In the genomic region with DNA sequence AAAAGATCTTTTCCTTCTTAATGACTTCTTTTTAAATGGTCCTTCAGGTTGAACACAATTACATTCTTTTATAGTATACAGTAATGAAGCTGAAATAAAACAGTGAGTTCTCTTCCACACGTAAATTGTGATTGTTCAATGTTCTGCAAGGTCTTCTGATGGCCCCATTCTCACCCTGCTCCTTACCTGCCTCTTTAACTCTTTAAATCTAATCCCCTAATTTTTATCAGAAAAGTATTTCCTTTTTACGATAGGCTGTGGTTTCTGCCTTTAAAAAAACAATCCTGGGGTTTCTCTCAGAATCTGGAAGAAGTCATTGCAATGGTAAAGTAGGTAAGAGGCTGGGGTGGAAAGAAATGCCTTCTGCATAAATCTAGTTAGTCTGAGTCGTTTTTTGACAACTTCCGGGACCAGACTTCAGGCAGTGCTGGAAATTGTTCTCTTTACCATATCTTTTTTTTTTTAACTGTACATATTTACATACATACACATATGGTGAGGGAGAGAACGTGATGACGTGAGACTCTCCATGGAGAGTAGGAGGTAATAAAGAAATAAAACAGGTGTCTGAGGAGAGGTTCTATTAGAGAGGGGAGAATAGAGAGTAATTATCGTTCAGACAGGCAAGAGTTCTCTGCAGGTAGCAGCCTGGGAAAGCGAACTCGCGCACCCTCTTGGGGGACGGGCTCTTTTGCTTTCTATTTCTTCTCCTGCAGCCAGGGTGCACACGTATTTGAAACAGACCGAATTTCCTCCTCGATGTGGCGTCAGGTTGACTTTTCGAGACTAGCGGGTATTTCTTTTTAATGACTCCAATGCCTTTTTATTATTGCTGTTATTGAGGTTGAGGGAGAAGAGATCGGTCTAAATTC, we compare ENCODE assay signal across 8 cellular contexts. TPM values are rescaled to one million over a fixed set of nuclear protein-coding genes. Genes with fewer than 3 reads are reported as not detected.
DNase-seq lines count a peak whose midpoint lies in the region; ATAC-seq, FAIRE-seq and TF ChIP-seq lines count a peak whose summit lies in the region.

A gene (plus strand): TSS at position 730 of the 872 bp plus-strand sequence. CDS start 467 bp downstream, outside the sequence.

- CTCF ChIA-PET in activated CD8-positive, alpha-beta memory T cell treated with anti-CD3 and anti-CD28 coated beads for 36 hours (lab: Charles Lee), result no interaction called here
- CTCF ChIA-PET in endothelial cell of umbilical vein (lab: Charles Lee), result no interaction called here

- H3K27ac Mint-ChIP-seq in naive B cell, result peak within 1 kb of the TSS; percentile 98 to 100 (median 99)

- H3K4me2 ChIP-seq in endothelial cell of umbilical vein (ENCODE audit: insufficient read depth, low read length), result peak within 1 kb of the TSS; percentile 87

- DNase-seq in NCI-H187 treated with DMSO at 0.1 percent for 48 hours (lab: John Stamatoyannopoulos, UW) (peak; percentile 5), NCI-H187 (lab: John Stamatoyannopoulos, UW) (no peak), NCI-H2107 (lab: John Stamatoyannopoulos, UW) (peak; percentile 34), endothelial cell of umbilical vein (ENCODE audit: low read depth, low spot score) (peak; percentile 21), naive B cell (peak; percentile 77), suprapubic skin (ENCODE audit: low spot score in 2 of 2) (no peak)

- WGBS in suprapubic skin, result 4% methylated on average over 18 of the region's 18 CpGs

- H3K9me3 Mint-ChIP-seq in naive B cell, result no peaks in the 10 kb centered on the region

- no peaks in the 10 kb centered on the region for H4K20me1 ChIP-seq in endothelial cell of umbilical vein (replicated peaks; ENCODE audit: control insufficient read depth, extremely low read depth, insufficient read depth, low read length)

- no TSS peak for BruUV-seq in endothelial cell of umbilical vein (replicated peaks; lab: Mats Ljungman, UMichigan)

- H3K4me3 Mint-ChIP-seq in naive B cell, result peak within 1 kb of the TSS; percentile 95 to 100 (median 98)

- peak; percentile 71 for ATAC-seq in HG02885 (IDR thresholded peaks at IDR 0.05; ENCODE audit: poor library complexity, unreplicated experiment)
- peak; percentile 83 for ATAC-seq in naive B cell (ENCODE audit: low read depth in 2 of 2)

- H3K9me3 ChIP-seq in endothelial cell of umbilical vein (replicated peaks; ENCODE audit: control insufficient read depth, insufficient read depth, low read length) (no peaks in the 10 kb centered on the region), suprapubic skin (no peaks in the 10 kb centered on the region)

- H3K36me3 Mint-ChIP-seq in naive B cell, result peaks cover 0 to 8% of the 10 kb centered on the region in 2 donors

- POLR2A ChIA-PET in activated CD8-positive, alpha-beta memory T cell treated with anti-CD3 and anti-CD28 coated beads for 36 hours (lab: Charles Lee), result interaction anchor here (1.4 to 1.6 kb wide), 2 partner anchors 17 to 19 kb away, joined by 4 to 9 read pairs; a partner anchor contains a TSS
- POLR2A ChIA-PET in endothelial cell of umbilical vein (lab: Charles Lee), result no interaction called here

- peak within 1 kb of the TSS; percentile 41 to 65 (median 45) for H3K4me3 ChIP-seq in endothelial cell of umbilical vein (replicated peaks in 1 of 3; ENCODE audit: insufficient read depth in 1 of 3, low read depth in 1 of 3, low read length in 3 of 3)
- H3K4me3 ChIP-seq in suprapubic skin, result peak within 1 kb of the TSS; percentile 80

- TF ChIP-seq EP300 in suprapubic skin (IDR thresholded peaks at IDR 0.05), result no peak

- H3K36me3 ChIP-seq in endothelial cell of umbilical vein (ENCODE audit: control insufficient read depth in 2 of 2, extremely low read depth in 1 of 2, insufficient read depth in 2 of 2, low read length in 2 of 2), result no peaks in the 10 kb centered on the region
- H3K36me3 ChIP-seq in suprapubic skin, result no peaks in the 10 kb centered on the region

- H3K79me2 ChIP-seq in endothelial cell of umbilical vein (ENCODE audit: control insufficient read depth, insufficient read depth, low read length), result no peaks in the 10 kb centered on the region

- H3K27ac ChIP-seq in endothelial cell of umbilical vein (ENCODE audit: insufficient read depth, low read depth, low read length), result no peak within 1 kb of the TSS
- peak within 1 kb of the TSS; percentile 59 for H3K27ac ChIP-seq in suprapubic skin

- FAIRE-seq in endothelial cell of umbilical vein (lab: Jason Lieb, UNC), result peak; percentile 8

- H3K4me1 ChIP-seq in endothelial cell of umbilical vein (ENCODE audit: control insufficient read depth, extremely low read depth, insufficient read depth, low read length) (peaks cover 17% of the 10 kb centered on the region), suprapubic skin (peaks cover 24% of the 10 kb centered on the region)

- peaks cover 0 to 1% (median 0%) of the 10 kb centered on the region in 3 donors for H3K27me3 Mint-ChIP-seq in naive B cell

- H3K9ac ChIP-seq in endothelial cell of umbilical vein (replicated peaks; ENCODE audit: extremely low read depth, insufficient read depth, low read length), result no peak within 1 kb of the TSS

- H3K27me3 ChIP-seq in endothelial cell of umbilical vein (ENCODE audit: control insufficient read depth in 2 of 2, insufficient read depth in 2 of 2, low read length in 2 of 2), result peaks cover 49 to 72% of the 10 kb centered on the region in 2 experiments
- H3K27me3 ChIP-seq in suprapubic skin, result peaks cover 22% of the 10 kb centered on the region

- no peak for TF ChIP-seq CTCF in endothelial cell of umbilical vein (IDR thresholded peaks at IDR 0.05; ENCODE audit: extremely low read depth in 1 of 2, insufficient read depth in 1 of 2, low read depth in 1 of 2, low read length in 2 of 2)
- TF ChIP-seq CTCF in suprapubic skin (IDR thresholded peaks at IDR 0.05), result no peak

- peaks cover 40 to 52% (median 46%) of the 10 kb centered on the region in 3 donors for H3K4me1 Mint-ChIP-seq in naive B cell

- H3K9me1 ChIP-seq in endothelial cell of umbilical vein (replicated peaks; ENCODE audit: control insufficient read depth, extremely low read depth, insufficient read depth, low read length), result no peaks in the 10 kb centered on the region

- TF ChIP-seq POLR2A in endothelial cell of umbilical vein (IDR thresholded peaks at IDR 0.05; ENCODE audit: low read depth, low read length), result no peak
- TF ChIP-seq POLR2A in suprapubic skin (IDR thresholded peaks at IDR 0.05), result no peak

- dilution Hi-C loops in endothelial cell of umbilical vein (cut with MboI; ENCODE audit: extremely low pct_ligation_motif_present, low sequenced_read_pairs), result no loop called here

- peak within 1 kb of the TSS; percentile 86 for H2AFZ ChIP-seq in endothelial cell of umbilical vein (ENCODE audit: low read depth, low read length)

- intact Hi-C loops in endothelial cell of umbilical vein (cut with micrococcal nuclease), result loop anchor here (1.0 kb wide), 1 partner anchor 34 kb away; no protein-coding TSS in a partner anchor

TF ChIP-seq in endothelial cell of umbilical vein, 7 proteins besides CTCF, POLR2A, EP300 and RAD21:
- no peak for TF ChIP-seq EZH2 (IDR thresholded peaks at IDR 0.05; ENCODE audit: borderline replicate concordance, low read depth, low read length, severe bottlenecking)
- no peak for TF ChIP-seq GATA2 (IDR thresholded peaks at IDR 0.05; ENCODE audit: insufficient read depth, insufficient read length, low read depth, low read length)
- no peak for TF ChIP-seq JUN (IDR thresholded peaks at IDR 0.05; ENCODE audit: borderline replicate concordance, insufficient read depth, insufficient read length, low read depth)
- TF ChIP-seq POLR2AphosphoS5 (IDR thresholded peaks at IDR 0.05; ENCODE audit: insufficient read depth, low read depth, low read length), result no peak
- TF ChIP-seq MYC (IDR thresholded peaks at IDR 0.05; ENCODE audit: low read depth, low read length), result no peak
- TF ChIP-seq, protein P1, sequence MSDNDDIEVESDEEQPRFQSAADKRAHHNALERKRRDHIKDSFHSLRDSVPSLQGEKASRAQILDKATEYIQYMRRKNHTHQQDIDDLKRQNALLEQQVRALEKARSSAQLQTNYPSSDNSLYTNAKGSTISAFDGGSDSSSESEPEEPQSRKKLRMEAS (IDR thresholded peaks at IDR 0.05; ENCODE audit: insufficient read depth, insufficient read length), result no peak
- TF ChIP-seq FOS (IDR thresholded peaks at IDR 0.05; ENCODE audit: borderline replicate concordance, insufficient read depth, low read length), result no peak

RNA-seq across cellular contexts. Expression of the gene that starts here (rescaled TPM):
- total RNA-seq in activated CD8-positive, alpha-beta memory T cell treated with anti-CD3 and anti-CD28 coated beads for 36 hours, result 10 to 100 TPM; 13.5 to 14.2 TPM
- not detected in 2 replicates for total RNA-seq in endothelial cell of umbilical vein
- polyA plus RNA-seq in endothelial cell of umbilical vein, result 0.03 and 0.07 TPM in 2 replicates
- polyA plus RNA-seq in endothelial cell of umbilical vein (2011; cell fraction: cytosol; rRNA removed), result 0.01 TPM in 2 replicates
- 0.24 TPM in 1 of 2 replicates, not detected in the other for polyA plus RNA-seq in endothelial cell of umbilical vein (2011; cell fraction: nucleus; rRNA removed)
- not detected in 2 replicates for polyA plus RNA-seq in endothelial cell of umbilical vein (2012)
- polyA minus RNA-seq in endothelial cell of umbilical vein, result 0.19 and 1.6 TPM in 2 replicates
- not detected for polyA minus RNA-seq in endothelial cell of umbilical vein (2011; cell fraction: cytosol; rRNA and poly(A)+ RNA removed)
- polyA minus RNA-seq in endothelial cell of umbilical vein (2011; cell fraction: nucleus; rRNA and poly(A)+ RNA removed), result 0.48 TPM in 1 of 2 replicates, not detected in the other
- polyA plus RNA-seq in naive B cell (ENCODE audit: low read depth in 6 of 6), result 100 to 1,000 TPM in 1 of 6 donors, 10 to 100 TPM in 5; 34.9 to 116 (median 54.8) TPM
- 10 to 100 TPM in 1 of 4 donors, 1 to 10 TPM in 2, under 1 TPM in 1; 0.34 to 11.4 (median 2.2) TPM for total RNA-seq in suprapubic skin

Comparison
In these comparisons a context has a peak if more than half of its experiments do, and no peak if none do; other contexts are left out.
1. RNA of the gene that starts here (polyA plus RNA-seq): 34.9 to 116 TPM in naive B cell; 0.01 to 0.24 TPM in endothelial cell of umbilical vein; every median in the first group is over 10 times any median in the second.
2. DNase-seq: peak in NCI-H187 treated with DMSO at 0.1 percent for 48 hours (single experiment), NCI-H2107 (single experiment), endothelial cell of umbilical vein (single experiment) and naive B cell (single experiment); none in NCI-H187 (0 of 2) and suprapubic skin (0 of 2).